In the genomic region with DNA sequence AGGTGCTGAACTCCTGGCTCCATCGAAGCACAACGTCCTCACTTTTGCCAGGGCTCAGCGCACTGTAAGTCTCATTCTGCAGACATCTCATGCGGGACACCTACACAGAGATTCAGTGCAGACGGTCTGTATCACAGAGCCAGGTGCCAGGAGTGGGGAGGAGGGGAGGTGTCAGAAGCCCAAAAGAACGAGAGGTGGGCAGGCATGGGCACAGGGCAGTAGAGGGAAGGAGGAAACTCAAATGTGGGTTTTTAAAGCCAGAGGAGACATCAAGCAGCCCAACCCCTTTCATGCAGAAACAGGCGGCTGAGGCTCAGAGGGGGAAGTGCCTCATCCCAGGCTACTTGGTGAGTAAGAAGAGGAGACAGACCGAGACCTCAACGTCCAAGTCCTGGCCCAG, we compare ENCODE assay signal across 19 cellular contexts. TPM values are rescaled to one million over a fixed set of nuclear protein-coding genes. Genes with fewer than 3 reads are reported as not detected.
DNase-seq lines count a peak whose midpoint lies in the region; ATAC-seq, FAIRE-seq and TF ChIP-seq lines count a peak whose summit lies in the region.
"Had no signal": no experiment of that assay in that cellular context is flagged by ENCODE, and none has a peak within 500 bp of the region (broad histone marks: within the 10 kb centered on the region; RNA-seq: fewer than 3 reads in every experiment).

No MANE protein-coding gene starts in this region.

- peaks cover 2% of the 10 kb centered on the region for H3K27me3 Mint-ChIP-seq in dendritic cell treated with granulocyte-macrophage colony-stimulating factor and Interleukin-4, amounts not matched to agents 40 ng/mL and 50 ng/mL, for 4 days
- no peaks in the 10 kb centered on the region for H3K27me3 Mint-ChIP-seq in CD4-positive, alpha-beta T cell
- H3K27me3 Mint-ChIP-seq in activated naive CD4-positive, alpha-beta T cell treated with anti-CD3 and anti-CD28 coated beads for 36 hours (ENCODE audit: low read depth), result no peaks in the 10 kb centered on the region

- FAIRE-seq in GM12891 (lab: Jason Lieb, UNC), result no peak
- FAIRE-seq: islet of Langerhans, urothelium cell line had no signal

- H3K27ac Mint-ChIP-seq in dendritic cell treated with granulocyte-macrophage colony-stimulating factor and Interleukin-4, amounts not matched to agents 40 ng/mL and 50 ng/mL, for 4 days, result peak overlapping the region; percentile 88
- no peak overlapping the region for H3K27ac Mint-ChIP-seq in CD4-positive, alpha-beta T cell
- H3K27ac Mint-ChIP-seq in activated naive CD4-positive, alpha-beta T cell treated with anti-CD3 and anti-CD28 coated beads for 36 hours, result no peak overlapping the region
- H3K27ac Mint-ChIP-seq: CD8-positive, alpha-beta T cell had no signal

- TF ChIP-seq CTCF in CD4-positive, alpha-beta T cell (IDR thresholded peaks at IDR 0.05), result no peak

- H3K9me3 Mint-ChIP-seq in dendritic cell treated with granulocyte-macrophage colony-stimulating factor and Interleukin-4, amounts not matched to agents 40 ng/mL and 50 ng/mL, for 4 days, result no peaks in the 10 kb centered on the region
- no peaks in the 10 kb centered on the region for H3K9me3 Mint-ChIP-seq in CD4-positive, alpha-beta T cell
- H3K9me3 Mint-ChIP-seq in activated naive CD4-positive, alpha-beta T cell treated with anti-CD3 and anti-CD28 coated beads for 36 hours, result no peaks in the 10 kb centered on the region

- H3K27ac ChIP-seq in CD4-positive, alpha-beta T cell (ENCODE audit: low read depth, low read length), result no peak overlapping the region
- H3K27ac ChIP-seq: right atrium auricular region, SJSA1 had no signal

- H3K36me3 Mint-ChIP-seq in dendritic cell treated with granulocyte-macrophage colony-stimulating factor and Interleukin-4, amounts not matched to agents 40 ng/mL and 50 ng/mL, for 4 days (ENCODE audit: low read depth), result no peaks in the 10 kb centered on the region
- no peaks in the 10 kb centered on the region for H3K36me3 Mint-ChIP-seq in CD4-positive, alpha-beta T cell (ENCODE audit: low read depth)
- peaks cover 2% of the 10 kb centered on the region for H3K36me3 Mint-ChIP-seq in activated naive CD4-positive, alpha-beta T cell treated with anti-CD3 and anti-CD28 coated beads for 36 hours (ENCODE audit: low read depth)

- intact Hi-C loops in dendritic cell treated with granulocyte-macrophage colony-stimulating factor and Interleukin-4, amounts not matched to agents 40 ng/mL and 50 ng/mL, for 4 days (cut with micrococcal nuclease), result no loop called here
- intact Hi-C loops in sciatic nerve (cut with DNase I), result no loop called here
- intact Hi-C loops in CD4-positive, alpha-beta T cell (cut with DNase I, micrococcal nuclease), result no loop called here
- intact Hi-C loops in activated naive CD4-positive, alpha-beta T cell treated with anti-CD3 and anti-CD28 coated beads for 36 hours (cut with micrococcal nuclease), result no loop called here

- TF ChIP-seq POLR2A in GM12891 (IDR thresholded peaks at IDR 0.05; ENCODE audit: low read depth, low read length), result no peak

- CTCF ChIA-PET in CD4-positive, alpha-beta T cell (lab: Charles Lee), result no interaction called here
- CTCF ChIA-PET in activated naive CD4-positive, alpha-beta T cell treated with anti-CD3 and anti-CD28 coated beads for 36 hours (lab: Charles Lee), result no interaction called here

- POLR2A ChIA-PET in CD4-positive, alpha-beta T cell (lab: Charles Lee), result no interaction called here

- DNase-seq in GM12891 (ENCODE audit: insufficient read length, low spot score), result no peak
- peak; percentile 83 for DNase-seq in MV-4-11 (lab: John Stamatoyannopoulos, UW)
- DNase-seq in sciatic nerve (ENCODE audit: low spot score), result no peak
- DNase-seq in activated naive CD4-positive, alpha-beta T cell treated with Interleukin-2 at 50 U/mL for 16 hours, result no peak
- DNase-seq in CD4-positive, alpha-beta T cell, result no peak
- DNase-seq in activated naive CD4-positive, alpha-beta T cell treated with anti-CD3 and anti-CD28 coated beads for 36 hours, result no peak
- DNase-seq: CD8-positive, alpha-beta T cell; glutamatergic neuron; GOT3; Karpas-422; NCI-H774; stimulated activated CD4-positive, alpha-beta T cell treated with anti-CD3 and anti-CD28 coated beads, Interleukin-4, amount 100 ng/mL, for 1 hour had no signal

- peak overlapping the region; percentile 37 for H3K4me3 Mint-ChIP-seq in dendritic cell treated with granulocyte-macrophage colony-stimulating factor and Interleukin-4, amounts not matched to agents 40 ng/mL and 50 ng/mL, for 4 days
- no peak overlapping the region for H3K4me3 Mint-ChIP-seq in CD4-positive, alpha-beta T cell
- H3K4me3 Mint-ChIP-seq in activated naive CD4-positive, alpha-beta T cell treated with anti-CD3 and anti-CD28 coated beads for 36 hours, result no peak overlapping the region
- H3K4me3 Mint-ChIP-seq: CD8-positive, alpha-beta T cell had no signal

- no peaks in the 10 kb centered on the region for H3K9me3 ChIP-seq in CD4-positive, alpha-beta T cell (ENCODE audit: control insufficient read depth, low read length)
- H3K9me3 ChIP-seq: adrenal gland, right atrium auricular region, SJSA1 had no signal

- H3K4me1 Mint-ChIP-seq in dendritic cell treated with granulocyte-macrophage colony-stimulating factor and Interleukin-4, amounts not matched to agents 40 ng/mL and 50 ng/mL, for 4 days (ENCODE audit: low read depth), result peaks cover 85% of the 10 kb centered on the region
- peaks cover 24% of the 10 kb centered on the region for H3K4me1 Mint-ChIP-seq in CD4-positive, alpha-beta T cell (ENCODE audit: low read depth)
- peaks cover 22% of the 10 kb centered on the region for H3K4me1 Mint-ChIP-seq in activated naive CD4-positive, alpha-beta T cell treated with anti-CD3 and anti-CD28 coated beads for 36 hours (ENCODE audit: low read depth)

- peak; percentile 24 for ATAC-seq in sciatic nerve
- no peak for ATAC-seq in CD4-positive, alpha-beta T cell (ENCODE audit: poor library complexity)
- ATAC-seq: CD8-positive, alpha-beta T cell had no signal

- no peaks in the 10 kb centered on the region for H3K27me3 ChIP-seq in CD4-positive, alpha-beta T cell (ENCODE audit: control insufficient read depth, insufficient read depth, low read length)
- H3K27me3 ChIP-seq: adrenal gland, right atrium auricular region, SJSA1 had no signal

TF ChIP-seq in GM12891, 5 proteins besides CTCF, POLR2A, EP300 and RAD21:
- peak; percentile 69 for TF ChIP-seq SPI1 (IDR thresholded peaks at IDR 0.05; ENCODE audit: low read depth, low read length)
- no peak for TF ChIP-seq PAX5 (IDR thresholded peaks at IDR 0.05; ENCODE audit: insufficient read depth, low read length, severe bottlenecking)
- TF ChIP-seq POU2F2 (IDR thresholded peaks at IDR 0.05; ENCODE audit: low read depth, low read length), result no peak
- no peak for TF ChIP-seq POLR2AphosphoS5 (IDR thresholded peaks at IDR 0.05; ENCODE audit: low read depth, low read length)
- no peak for TF ChIP-seq TAF1 (IDR thresholded peaks at IDR 0.05; ENCODE audit: low read depth, low read length)
TF ChIP-seq in GM12891: peak in this region for 1.

RNA-seq across cellular contexts. Expression of a gene that starts 2.5 kb away (rescaled TPM):
- polyA plus RNA-seq in GM12891 (2012; ENCODE audit: low read depth, missing spikeins), result 2.9 TPM
- 2.9 TPM for total RNA-seq in sciatic nerve
- 1 to 10 TPM; 2.8 to 3.0 TPM for total RNA-seq in CD4-positive, alpha-beta T cell
- total RNA-seq in activated naive CD4-positive, alpha-beta T cell treated with anti-CD3 and anti-CD28 coated beads for 36 hours, result 1 to 10 TPM; 1.7 to 2.2 TPM
- total RNA-seq: SJSA1 had no signal

RNA-seq across cellular contexts. Expression of a gene that starts 8.9 kb away (rescaled TPM):
- 0.87 TPM for polyA plus RNA-seq in GM12891 (2012; ENCODE audit: low read depth, missing spikeins)
- total RNA-seq in sciatic nerve, result 1.9 TPM
- under 1 TPM; 0.58 to 0.95 TPM for total RNA-seq in CD4-positive, alpha-beta T cell
- 1 to 10 TPM; 2.3 to 2.4 TPM for total RNA-seq in activated naive CD4-positive, alpha-beta T cell treated with anti-CD3 and anti-CD28 coated beads for 36 hours
- total RNA-seq: G401, SJSA1 had no signal

RNA-seq across cellular contexts. Expression of a gene that starts 24.6 kb away (rescaled TPM):
- polyA plus RNA-seq in GM12891 (2012; ENCODE audit: low read depth, missing spikeins), result 35.4 TPM
- 42.1 TPM for total RNA-seq in sciatic nerve
- 10 to 100 TPM; 13.8 to 17.4 TPM for total RNA-seq in CD4-positive, alpha-beta T cell
- total RNA-seq in activated naive CD4-positive, alpha-beta T cell treated with anti-CD3 and anti-CD28 coated beads for 36 hours, result 10 to 100 TPM; 17.3 to 17.8 TPM

RNA-seq across cellular contexts. Expression of a gene that starts 31.1 kb away (rescaled TPM):
- polyA plus RNA-seq in GM12891 (2012; ENCODE audit: low read depth, missing spikeins), result 101 TPM
- 245 TPM for total RNA-seq in sciatic nerve
- 100 to 1,000 TPM; 288 to 292 TPM for total RNA-seq in CD4-positive, alpha-beta T cell
- total RNA-seq in activated naive CD4-positive, alpha-beta T cell treated with anti-CD3 and anti-CD28 coated beads for 36 hours, result 100 to 1,000 TPM; 232 to 245 TPM

RNA-seq across cellular contexts. Expression of a gene that starts 50.9 kb away (rescaled TPM):
- 43.3 TPM for polyA plus RNA-seq in GM12891 (2012; ENCODE audit: low read depth, missing spikeins)
- total RNA-seq in sciatic nerve, result 52.7 TPM
- 10 to 100 TPM; 67.6 TPM for total RNA-seq in CD4-positive, alpha-beta T cell
- 10 to 100 TPM; 52.6 to 56.6 TPM for total RNA-seq in activated naive CD4-positive, alpha-beta T cell treated with anti-CD3 and anti-CD28 coated beads for 36 hours
